Comparison of ENCODE assay signal across 7 cellular contexts in the genomic region with DNA sequence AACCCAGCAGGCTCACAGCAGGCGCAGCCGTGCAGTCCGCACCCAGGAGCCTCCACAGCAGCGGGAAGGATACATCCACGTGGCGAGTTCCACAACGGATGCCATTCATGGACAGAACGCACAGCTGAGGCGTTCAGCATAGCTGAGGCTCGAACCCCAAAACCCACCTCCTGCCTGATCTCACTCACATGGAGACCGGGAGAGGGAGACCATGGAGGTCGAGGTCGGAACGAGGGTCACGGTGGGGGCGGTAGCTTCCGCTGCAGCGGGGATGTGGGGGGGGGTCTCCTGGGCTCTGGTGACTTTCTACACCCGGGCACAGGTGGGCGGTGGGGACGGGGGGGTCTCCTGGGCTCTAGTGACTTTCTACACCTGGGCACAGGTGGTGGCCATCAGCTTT. TPM values are rescaled to one million over a fixed set of nuclear protein-coding genes. Genes with fewer than 3 reads are reported as not detected.
"Had no signal": no experiment of that assay in that cellular context is flagged by ENCODE, and none has a peak within 500 bp of the region (broad histone marks: within the 10 kb centered on the region; RNA-seq: fewer than 3 reads in every experiment).

No MANE protein-coding gene starts in this region.

- H3K9me3 Mint-ChIP-seq: H9 had no signal

- H3K4me3 Mint-ChIP-seq: H9 had no signal

- H3K27ac ChIP-seq: GM23248 had no signal

- H3K4me1 Mint-ChIP-seq: H9 had no signal

- DNase-seq: GM23248, GOT3, H9, HCEC 1CT, IMR-90 had no signal

- H3K4me3 ChIP-seq: GM23248, K562 had no signal

- H3K27ac Mint-ChIP-seq: H9 had no signal

RNA-seq across cellular contexts. Expression of a gene that starts 17.5 kb away (rescaled TPM):
- total RNA-seq: GM23248, IMR-90 had no signal
- polyA plus RNA-seq: GM23248, IMR-90 had no signal

RNA-seq across cellular contexts. Expression of a gene that starts 52.1 kb away (rescaled TPM):
- total RNA-seq: GM23248, H9, HT-29, IMR-90, K562 had no signal
- polyA plus RNA-seq: GM23248, IMR-90, K562 had no signal
